ENCODE assay signal across 8 cellular contexts in the genomic region with DNA sequence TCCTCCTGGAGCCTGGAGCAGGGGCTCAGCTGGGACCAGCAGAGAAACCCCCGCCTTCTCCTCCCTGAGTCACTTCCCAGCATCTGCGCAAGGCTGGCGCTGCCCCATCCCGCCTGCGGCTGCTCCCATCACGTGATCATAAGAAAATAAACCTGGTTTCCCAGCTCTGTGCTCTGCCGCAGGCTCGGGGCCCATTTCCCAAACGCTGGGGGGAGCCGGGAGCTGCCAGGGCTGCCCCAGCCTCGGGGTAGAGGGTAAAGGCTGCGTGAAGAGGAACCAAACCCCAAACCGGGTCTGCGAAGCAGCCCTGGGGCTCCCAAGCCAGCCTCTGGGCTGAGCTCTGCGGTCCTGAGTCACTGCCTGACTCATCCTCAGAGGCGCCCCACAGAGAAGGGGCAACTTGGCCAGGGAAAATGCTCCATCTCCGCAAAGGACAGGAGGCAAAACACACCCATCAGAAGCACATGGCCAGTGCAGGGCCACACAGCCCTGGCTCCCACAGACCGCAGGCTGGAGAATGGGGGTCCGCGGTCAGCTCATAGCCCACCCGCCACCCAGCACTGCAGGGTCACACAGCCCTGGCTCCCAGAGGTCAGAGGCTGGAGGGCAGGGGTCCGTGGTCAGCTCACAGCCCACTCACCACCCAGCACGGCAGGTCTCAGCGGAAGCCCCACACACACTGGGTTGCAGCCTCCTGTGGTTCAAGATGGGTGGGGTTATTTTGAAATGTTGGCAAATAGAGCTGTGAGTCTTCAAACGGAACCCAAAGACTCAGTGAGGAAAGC.
DNase-seq lines count a peak whose midpoint lies in the region; ATAC-seq and FAIRE-seq lines count a peak whose summit lies in the region.

No MANE protein-coding gene starts in this region.

- 20% methylated on average over 25 of the region's 25 CpGs for WGBS in right cardiac atrium

- peak; percentile 97 for FAIRE-seq in urothelium cell line (lab: Jason Lieb, UNC)

- H4K20me1 ChIP-seq in BLaER1 treated with 17β-estradiol and CSF1 and Interleukin-3, amounts not matched to agents 10 nM and 100 nM, result peaks cover 0 to 63% (median 0%) of the 10 kb centered on the region in 11 experiments; a peak in 5 of 22 replicates

- peaks cover 83 to 90% (median 87%) of the 10 kb centered on the region in 10 experiments for H3K4me1 ChIP-seq in BLaER1 treated with 17β-estradiol and CSF1 and Interleukin-3, amounts not matched to agents 10 nM and 100 nM
- H3K4me1 ChIP-seq in right cardiac atrium (ENCODE audit: control insufficient read depth, insufficient read depth, low read length) (peaks cover 4% of the 10 kb centered on the region), rectal smooth muscle tissue (ENCODE audit: control insufficient read depth, insufficient read depth, low read length) (peaks cover 30% of the 10 kb centered on the region)

- H3K9me3 Mint-ChIP-seq in T-helper 2 cell treated with Interferon-gamma antibody and Interleukin-4, amounts not matched to agents 5 μg/mL and 100 μg/mL, for 36 hours, result no peaks in the 10 kb centered on the region

- H3K36me3 ChIP-seq in BLaER1 treated with 17β-estradiol and CSF1 and Interleukin-3, amounts not matched to agents 10 nM and 100 nM, result peaks cover 0 to 13% (median 0%) of the 10 kb centered on the region in 11 experiments; a peak in 3 of 22 replicates
- H3K36me3 ChIP-seq in rectal smooth muscle tissue (ENCODE audit: control insufficient read depth, insufficient read depth, low read length), result no peaks in the 10 kb centered on the region

- peak overlapping the region; percentile 60 to 100 (median 99) for H3K27ac ChIP-seq in BLaER1 treated with 17β-estradiol and CSF1 and Interleukin-3, amounts not matched to agents 10 nM and 100 nM
- H3K27ac ChIP-seq in right cardiac atrium (ENCODE audit: low read length) (peak overlapping the region; percentile 79), rectal smooth muscle tissue (ENCODE audit: low read depth, low read length) (peak overlapping the region; percentile 99)

- H3K4me3 Mint-ChIP-seq in T-helper 2 cell treated with Interferon-gamma antibody and Interleukin-4, amounts not matched to agents 5 μg/mL and 100 μg/mL, for 36 hours, result peak overlapping the region; percentile 84

- H3K27me3 ChIP-seq in BLaER1 treated with 17β-estradiol and CSF1 and Interleukin-3, amounts not matched to agents 10 nM and 100 nM, result no peaks in the 10 kb centered on the region
- no peaks in the 10 kb centered on the region for H3K27me3 ChIP-seq in right cardiac atrium (ENCODE audit: control insufficient read depth, insufficient read depth)
- no peaks in the 10 kb centered on the region for H3K27me3 ChIP-seq in rectal smooth muscle tissue (ENCODE audit: control insufficient read depth, insufficient read depth, low read length)

- H3K27me3 Mint-ChIP-seq in T-helper 2 cell treated with Interferon-gamma antibody and Interleukin-4, amounts not matched to agents 5 μg/mL and 100 μg/mL, for 36 hours (ENCODE audit: low read depth), result no peaks in the 10 kb centered on the region

- peak; percentile 40 for ATAC-seq in GM21447 (IDR thresholded peaks at IDR 0.05; ENCODE audit: unreplicated experiment)
- peak; percentile 92 to 93 for ATAC-seq in right cardiac atrium

- H3K4me3 ChIP-seq in BLaER1 treated with 17β-estradiol and CSF1 and Interleukin-3, amounts not matched to agents 10 nM and 100 nM, result peak overlapping the region; percentile 34 to 72 (median 61)
- H3K4me3 ChIP-seq in right cardiac atrium (ENCODE audit: low read length), result no peak overlapping the region
- peak overlapping the region; percentile 57 for H3K4me3 ChIP-seq in rectal smooth muscle tissue (ENCODE audit: low read length)

- H3K27ac Mint-ChIP-seq in T-helper 2 cell treated with Interferon-gamma antibody and Interleukin-4, amounts not matched to agents 5 μg/mL and 100 μg/mL, for 36 hours, result peak overlapping the region; percentile 81

- intact Hi-C loops in right cardiac atrium (cut with DNase I), result loop anchor here in 1 of 4 donors (10.0 kb wide), 1 partner anchor 59 kb away; no protein-coding TSS in a partner anchor

- H3K4me2 ChIP-seq in BLaER1 treated with 17β-estradiol and CSF1 and Interleukin-3, amounts not matched to agents 10 nM and 100 nM, result peak overlapping the region; percentile 87 to 100 (median 99)

- H3K4me1 Mint-ChIP-seq in T-helper 2 cell treated with Interferon-gamma antibody and Interleukin-4, amounts not matched to agents 5 μg/mL and 100 μg/mL, for 36 hours (ENCODE audit: low read depth), result peaks cover 44% of the 10 kb centered on the region

- DNase-seq in M059J (ENCODE audit: low read depth) (peak; percentile 98), anterior cingulate cortex (lab: John Stamatoyannopoulos, UW) (peak in 55 of 58 donors; percentile 27 to 99 (median 73)), right cardiac atrium (peak; percentile 91 to 94 (median 94)), urothelium cell line (ENCODE audit: low spot score) (peak; percentile 96)
- DNase-seq in T-helper 2 cell treated with Interferon-gamma antibody and Interleukin-4, amounts not matched to agents 5 μg/mL and 100 μg/mL, for 36 hours (ENCODE audit: low spot score), result peak; percentile 83

- peak overlapping the region; percentile 75 to 97 (median 93); a peak in 21 of 22 replicates for H3K9ac ChIP-seq in BLaER1 treated with 17β-estradiol and CSF1 and Interleukin-3, amounts not matched to agents 10 nM and 100 nM
- H3K9ac ChIP-seq in rectal smooth muscle tissue (ENCODE audit: low read length), result no peak overlapping the region

- peaks cover 0 to 3% (median 0%) of the 10 kb centered on the region in 11 experiments; a peak in 3 of 22 replicates for H3K9me3 ChIP-seq in BLaER1 treated with 17β-estradiol and CSF1 and Interleukin-3, amounts not matched to agents 10 nM and 100 nM (replicated peaks in 1 of 11)
- no peaks in the 10 kb centered on the region for H3K9me3 ChIP-seq in right cardiac atrium (ENCODE audit: control insufficient read depth, low read length)

- H3K36me3 Mint-ChIP-seq in T-helper 2 cell treated with Interferon-gamma antibody and Interleukin-4, amounts not matched to agents 5 μg/mL and 100 μg/mL, for 36 hours (ENCODE audit: low read depth), result peaks cover 31% of the 10 kb centered on the region
